ENCODE assay signal across 1 cellular context in the genomic region with DNA sequence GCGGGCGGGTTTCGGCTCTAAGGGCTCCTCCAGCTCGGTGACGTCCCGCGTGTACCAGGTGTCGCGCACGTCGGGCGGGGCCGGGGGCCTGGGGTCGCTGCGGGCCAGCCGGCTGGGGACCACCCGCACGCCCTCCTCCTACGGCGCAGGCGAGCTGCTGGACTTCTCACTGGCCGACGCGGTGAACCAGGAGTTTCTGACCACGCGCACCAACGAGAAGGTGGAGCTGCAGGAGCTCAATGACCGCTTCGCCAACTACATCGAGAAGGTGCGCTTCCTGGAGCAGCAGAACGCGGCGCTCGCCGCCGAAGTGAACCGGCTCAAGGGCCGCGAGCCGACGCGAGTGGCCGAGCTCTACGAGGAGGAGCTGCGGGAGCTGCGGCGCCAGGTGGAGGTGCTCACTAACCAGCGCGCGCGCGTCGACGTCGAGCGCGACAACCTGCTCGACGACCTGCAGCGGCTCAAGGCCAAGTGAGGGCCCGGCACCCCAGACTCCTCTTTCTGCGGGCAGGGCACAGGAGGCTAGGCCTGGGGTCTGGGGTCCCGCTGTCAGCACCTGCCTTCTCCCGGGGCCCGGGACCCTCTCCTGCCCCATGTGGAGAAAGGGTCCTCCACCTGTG.
TF ChIP-seq lines count a peak whose summit lies in the region.

No MANE protein-coding gene starts in this region.

TF ChIP-seq in WTC11, 78 proteins besides CTCF, POLR2A, EP300 and RAD21 (continued from another document):
- TF ChIP-seq, protein P1, sequence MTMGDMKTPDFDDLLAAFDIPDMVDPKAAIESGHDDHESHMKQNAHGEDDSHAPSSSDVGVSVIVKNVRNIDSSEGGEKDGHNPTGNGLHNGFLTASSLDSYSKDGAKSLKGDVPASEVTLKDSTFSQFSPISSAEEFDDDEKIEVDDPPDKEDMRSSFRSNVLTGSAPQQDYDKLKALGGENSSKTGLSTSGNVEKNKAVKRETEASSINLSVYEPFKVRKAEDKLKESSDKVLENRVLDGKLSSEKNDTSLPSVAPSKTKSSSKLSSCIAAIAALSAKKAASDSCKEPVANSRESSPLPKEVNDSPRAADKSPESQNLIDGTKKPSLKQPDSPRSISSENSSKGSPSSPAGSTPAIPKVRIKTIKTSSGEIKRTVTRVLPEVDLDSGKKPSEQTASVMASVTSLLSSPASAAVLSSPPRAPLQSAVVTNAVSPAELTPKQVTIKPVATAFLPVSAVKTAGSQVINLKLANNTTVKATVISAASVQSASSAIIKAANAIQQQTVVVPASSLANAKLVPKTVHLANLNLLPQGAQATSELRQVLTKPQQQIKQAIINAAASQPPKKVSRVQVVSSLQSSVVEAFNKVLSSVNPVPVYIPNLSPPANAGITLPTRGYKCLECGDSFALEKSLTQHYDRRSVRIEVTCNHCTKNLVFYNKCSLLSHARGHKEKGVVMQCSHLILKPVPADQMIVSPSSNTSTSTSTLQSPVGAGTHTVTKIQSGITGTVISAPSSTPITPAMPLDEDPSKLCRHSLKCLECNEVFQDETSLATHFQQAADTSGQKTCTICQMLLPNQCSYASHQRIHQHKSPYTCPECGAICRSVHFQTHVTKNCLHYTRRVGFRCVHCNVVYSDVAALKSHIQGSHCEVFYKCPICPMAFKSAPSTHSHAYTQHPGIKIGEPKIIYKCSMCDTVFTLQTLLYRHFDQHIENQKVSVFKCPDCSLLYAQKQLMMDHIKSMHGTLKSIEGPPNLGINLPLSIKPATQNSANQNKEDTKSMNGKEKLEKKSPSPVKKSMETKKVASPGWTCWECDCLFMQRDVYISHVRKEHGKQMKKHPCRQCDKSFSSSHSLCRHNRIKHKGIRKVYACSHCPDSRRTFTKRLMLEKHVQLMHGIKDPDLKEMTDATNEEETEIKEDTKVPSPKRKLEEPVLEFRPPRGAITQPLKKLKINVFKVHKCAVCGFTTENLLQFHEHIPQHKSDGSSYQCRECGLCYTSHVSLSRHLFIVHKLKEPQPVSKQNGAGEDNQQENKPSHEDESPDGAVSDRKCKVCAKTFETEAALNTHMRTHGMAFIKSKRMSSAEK (CRISPR knock-in tag; IDR thresholded peaks at IDR 0.05; ENCODE audit: borderline replicate concordance): no peak
- no peak for TF ChIP-seq EMX1 (CRISPR knock-in tag; IDR thresholded peaks at IDR 0.05)
- TF ChIP-seq ESRRA (CRISPR knock-in tag; IDR thresholded peaks at IDR 0.05; ENCODE audit: borderline replicate concordance): no peak
